ENCODE assay signal across 19 cellular contexts in genomic region chr1:215479567-215479966, GRCh38.
"Had no signal": no experiment of that assay in that cellular context is flagged by ENCODE, and none has a peak within 500 bp of the region (broad histone marks: within the 10 kb centered on the region; RNA-seq: fewer than 3 reads in every experiment).

No MANE protein-coding gene starts in this region.

- H3K4me3 Mint-ChIP-seq: activated T-cell treated with anti-CD3 and anti-CD28 coated beads, Interleukin-2, amount 50 U/mL, for 72 hours; mesothelial cell of epicardium; nephron had no signal

- H3K27ac Mint-ChIP-seq: activated T-cell treated with anti-CD3 and anti-CD28 coated beads, Interleukin-2, amount 50 U/mL, for 72 hours; mesothelial cell of epicardium; nephron had no signal

- H3K4me1 Mint-ChIP-seq: nephron had no signal

- H3K27ac ChIP-seq: coronary artery, VCaP had no signal

- DNase-seq: activated CD4-positive, CD25-positive, alpha-beta regulatory T cell treated with anti-CD3 and anti-CD28 coated beads, Interleukin-2, amount 50 U/mL, for 72 hours; activated effector memory CD4-positive, alpha-beta T cell treated with anti-CD3 and anti-CD28 coated beads, Interleukin-2, amount 50 U/mL, for 16 hours; activated naive CD4-positive, alpha-beta T cell treated with anti-CD3 and anti-CD28 coated beads, Interleukin-2, amount 50 U/mL, for 16 hours; activated T-cell treated with anti-CD3 and anti-CD28 coated beads, Interleukin-2, amount 50 U/mL, for 72 hours; aorta; erythroblast; foreskin melanocyte; glutamatergic neuron; hypothalamus; posterior cingulate gyrus; stimulated activated CD4-positive, alpha-beta T cell treated with anti-CD3 and anti-CD28 coated beads, Interleukin-1b, Interleukin-23, amount 100 ng/mL, for 48 hours; stimulated activated CD8-positive, alpha-beta memory T cell treated with anti-CD3 and anti-CD28 coated beads, Interleukin-4, amount 100 ng/mL, for 48 hours; stimulated activated naive CD4-positive, alpha-beta T cell; T-helper 9 cell had no signal

- ATAC-seq: activated T-cell treated with anti-CD3 and anti-CD28 coated beads, Interleukin-2, amount 50 U/mL, for 72 hours; left lobe of liver had no signal
